ENCODE assay signal across 29 cellular contexts in genomic region chr6:10736721-10737120, GRCh38. TPM values are rescaled to one million over a fixed set of nuclear protein-coding genes. Genes with fewer than 3 reads are reported as not detected.
"Had no signal": no experiment of that assay in that cellular context is flagged by ENCODE, and none has a peak within 500 bp of the region (broad histone marks: within the 10 kb centered on the region; RNA-seq: fewer than 3 reads in every experiment).

No MANE protein-coding gene starts in this region.

- H3K9ac ChIP-seq: SK-N-SH had no signal

- H3K4me3 ChIP-seq: ascending aorta, colonic mucosa, MG63, Peyer's patch, SJSA1 had no signal

- H3K4me1 ChIP-seq: ascending aorta, colonic mucosa, Peyer's patch had no signal

- DNase-seq: activated CD4-positive, alpha-beta T cell treated with anti-CD3 and anti-CD28 coated beads, Interleukin-2, amount 10 ng/mL, durations not matched to agents 24 days and 14 days; activated CD4-positive, alpha-beta T cell treated with anti-CD3 and anti-CD28 coated beads, Interleukin-2, amount 50 U/mL, for 4 hours; activated CD8-positive, alpha-beta T cell treated with anti-CD3 and anti-CD28 coated beads for 36 hours; activated effector memory CD4-positive, alpha-beta T cell treated with anti-CD3 and anti-CD28 coated beads, Interleukin-2, amount 50 U/mL, for 16 hours; activated naive CD4-positive, alpha-beta T cell treated with Interleukin-2 at 50 U/mL for 16 hours; activated naive CD8-positive, alpha-beta T cell treated with anti-CD3 and anti-CD28 coated beads, Interleukin-2, amount 10 ng/mL, durations not matched to agents 7 days and 5 days; activated T-cell treated with anti-CD3 and anti-CD28 coated beads, Interleukin-2, amount 50 U/mL, for 1 hour; activated T-cell treated with anti-CD3 and anti-CD28 coated beads, Interleukin-2, amount 50 U/mL, for 72 hours; amygdala; cerebellar nuclear complex; colonic mucosa; Karpas-422; KBM-7; MG63; NCI-H1048; NCI-H1105 treated with DMSO at 0.1 percent for 48 hours; NCI-H1436; NCI-H187; NCI-H2029 treated with DMSO at 0.1 percent for 48 hours; NCI-H2107; NCI-H510A treated with DMSO at 0.1 percent for 48 hours; Peyer's patch; RPMI8226; SHP77 treated with DMSO at 0.1 percent for 48 hours; SK-N-SH had no signal

- H3K9me3 ChIP-seq: ascending aorta, colonic mucosa, MG63, Peyer's patch, SJSA1, SK-N-SH had no signal

- H3K27me3 ChIP-seq: ascending aorta, colonic mucosa, MG63, Peyer's patch, SJSA1 had no signal

- ATAC-seq: activated CD8-positive, alpha-beta T cell treated with anti-CD3 and anti-CD28 coated beads for 36 hours; activated T-cell treated with anti-CD3 and anti-CD28 coated beads, Interleukin-2, amount 50 U/mL, for 72 hours; activated T-helper 17 cell treated with anti-CD3 and anti-CD28 coated beads, Interleukin-2, amount 50 U/mL, for 72 hours had no signal

- H3K27ac ChIP-seq: ascending aorta, colonic mucosa, Peyer's patch had no signal

- FAIRE-seq: TTC549 had no signal

- H3K4me2 ChIP-seq: SK-N-SH had no signal

RNA-seq across cellular contexts. Expression of gene C6orf52, which starts 42.3 kb away (rescaled TPM):
- total RNA-seq: activated T-helper 17 cell treated with anti-CD3 and anti-CD28 coated beads, Interleukin-2, amount 50 U/mL, for 72 hours; ascending aorta; Peyer's patch had no signal
